Comparison of ENCODE assay signal across 29 cellular contexts in genomic region chrX:73508861-73509260, GRCh38.
"Had no signal": no experiment of that assay in that cellular context is flagged by ENCODE, and none has a peak within 500 bp of the region (broad histone marks: within the 10 kb centered on the region; RNA-seq: fewer than 3 reads in every experiment).

No MANE protein-coding gene starts in this region.

- H2AFZ ChIP-seq: hepatocyte had no signal

- DNase-seq: colonic mucosa; cortex of kidney; dermis blood vessel endothelial cell; dorsolateral prefrontal cortex; effector CD4-positive, alpha-beta T cell; effector CD8-positive, alpha-beta T cell; effector memory CD4-positive, alpha-beta T cell; effector memory CD8-positive, alpha-beta T cell; endodermal cell; erythroblast; esophagus squamous epithelium; foreskin fibroblast; foreskin keratinocyte; foreskin melanocyte; gastrocnemius medialis; glutamatergic neuron; head of caudate nucleus; heart left ventricle; heart right ventricle had no signal

- H3K27me3 Mint-ChIP-seq: dendritic cell treated with granulocyte-macrophage colony-stimulating factor and Interleukin-4, amounts not matched to agents 40 ng/mL and 50 ng/mL, for 4 days; effector memory CD8-positive, alpha-beta T cell had no signal

- H3K27ac Mint-ChIP-seq: dendritic cell treated with granulocyte-macrophage colony-stimulating factor and Interleukin-4, amounts not matched to agents 40 ng/mL and 50 ng/mL, for 4 days; effector memory CD8-positive, alpha-beta T cell; endodermal cell had no signal

- H3K4me1 Mint-ChIP-seq: endodermal cell had no signal

- H3K4me2 ChIP-seq: hepatocyte had no signal

- ATAC-seq: effector memory CD8-positive, alpha-beta T cell; esophagus mucosa; foreskin keratinocyte; gastrocnemius medialis; gastroesophageal sphincter; heart left ventricle; heart right ventricle had no signal

- H3K27me3 ChIP-seq: colonic mucosa, esophagus muscularis mucosa, esophagus squamous epithelium, foreskin keratinocyte, gastrocnemius medialis, gastroesophageal sphincter, heart left ventricle, hepatocyte had no signal

- H3K36me3 ChIP-seq: colonic mucosa, esophagus muscularis mucosa, esophagus squamous epithelium, gastrocnemius medialis, gastroesophageal sphincter, heart left ventricle, heart right ventricle had no signal

- H3K79me2 ChIP-seq: hepatocyte had no signal

- H3K9me3 ChIP-seq: colonic mucosa, esophagus muscularis mucosa, esophagus squamous epithelium, gastrocnemius medialis, gastroesophageal sphincter, heart left ventricle, heart right ventricle had no signal

- H3K4me3 ChIP-seq: colonic mucosa, coronary artery, dorsolateral prefrontal cortex, esophagus muscularis mucosa, esophagus squamous epithelium, gastrocnemius medialis, gastroesophageal sphincter, heart left ventricle, heart right ventricle, hepatocyte had no signal

- H3K4me1 ChIP-seq: colonic mucosa, esophagus muscularis mucosa, esophagus squamous epithelium, foreskin keratinocyte, gastrocnemius medialis, gastroesophageal sphincter, heart left ventricle, heart right ventricle had no signal

- H3K27ac ChIP-seq: colonic mucosa, coronary artery, dorsolateral prefrontal cortex, epithelial cell of prostate, esophagus muscularis mucosa, esophagus squamous epithelium, foreskin keratinocyte, gastrocnemius medialis, gastroesophageal sphincter, heart left ventricle, heart right ventricle, hepatocyte had no signal

- H3K4me3 Mint-ChIP-seq: dendritic cell treated with granulocyte-macrophage colony-stimulating factor and Interleukin-4, amounts not matched to agents 40 ng/mL and 50 ng/mL, for 4 days; effector memory CD8-positive, alpha-beta T cell; endodermal cell had no signal

- H3K9me3 Mint-ChIP-seq: dendritic cell treated with granulocyte-macrophage colony-stimulating factor and Interleukin-4, amounts not matched to agents 40 ng/mL and 50 ng/mL, for 4 days; effector memory CD8-positive, alpha-beta T cell had no signal

- FAIRE-seq: endometrium, endothelial cell of umbilical vein, frontal cortex had no signal
